In genomic region chr9:22041792-22042191, GRCh38 we compare ENCODE assay signal across 14 cellular contexts. TPM values are rescaled to one million over a fixed set of nuclear protein-coding genes. Genes with fewer than 3 reads are reported as not detected.
DNase-seq lines count a peak whose midpoint lies in the region; ATAC-seq and TF ChIP-seq lines count a peak whose summit lies in the region.
"Had no signal": no experiment of that assay in that cellular context is flagged by ENCODE, and none has a peak within 500 bp of the region (broad histone marks: within the 10 kb centered on the region; RNA-seq: fewer than 3 reads in every experiment).

No MANE protein-coding gene starts in this region.

- H4K20me1 ChIP-seq in GM23248 (ENCODE audit: insufficient read depth): no peaks in the 10 kb centered on the region

- TF ChIP-seq CTCF in RWPE1 (conservative IDR thresholded peaks at IDR 0.05; ENCODE audit: low read depth): no peak
- no peak for TF ChIP-seq CTCF in fibroblast of villous mesenchyme (IDR thresholded peaks at IDR 0.05; ENCODE audit: insufficient read depth, low read depth, low read length)

- in situ Hi-C loops in GM23248 (cut with MboI): no loop called here

- CTCF ChIA-PET in RWPE1 (lab: Yijun Ruan, JAX): interaction anchor here (0.6 to 2.5 kb wide), 4 partner anchors 33 to 202 kb away, joined by 3 to 11 read pairs (median 3); partner anchors contain the start of gene CDKN2B

- no peak for ATAC-seq in GM18505 (IDR thresholded peaks at IDR 0.05; ENCODE audit: unreplicated experiment)
- ATAC-seq: Panc1 had no signal

- H3K27ac ChIP-seq in GM23248 (peak overlapping the region; percentile 79), RWPE1 (no peak overlapping the region)
- H3K27ac ChIP-seq: uterus had no signal

- TF ChIP-seq POLR2A in GM18505 (IDR thresholded peaks at IDR 0.05; ENCODE audit: borderline replicate concordance, extremely low read depth, insufficient read depth, insufficient read length): no peak

- no peaks in the 10 kb centered on the region for H3K79me2 ChIP-seq in GM23248 (ENCODE audit: insufficient read depth)

- H3K4me2 ChIP-seq in GM23248 (ENCODE audit: unreplicated experiment): peak overlapping the region; percentile 41

- no peaks in the 10 kb centered on the region for H3K9me3 ChIP-seq in GM23248 (ENCODE audit: low read depth)
- H3K9me3 ChIP-seq: uterus had no signal

- no peaks in the 10 kb centered on the region for H3K36me3 ChIP-seq in GM23248 (ENCODE audit: low read depth)
- H3K36me3 ChIP-seq: uterus had no signal

- H3K27me3 ChIP-seq in GM23248 (replicated peaks; ENCODE audit: insufficient read depth): no peaks in the 10 kb centered on the region
- H3K27me3 ChIP-seq: uterus had no signal

- WGBS in GM23248 (ENCODE audit: low coverage in 1 of 2, low lambda C conversion rate in 2 of 2, missing lambda C conversion rate in 2 of 2), 2 experiments: 92 to 95% methylated on average over 1 of the region's 1 CpG

- POLR2A ChIA-PET in RWPE1 (lab: Yijun Ruan, JAX; ENCODE audit: low non-redundant PET): no interaction called here

- peaks cover 59% of the 10 kb centered on the region for H3K4me1 ChIP-seq in GM23248 (ENCODE audit: insufficient read depth)
- H3K4me1 ChIP-seq: uterus had no signal

- peaks cover 37% of the 10 kb centered on the region for H3F3A ChIP-seq in GM23248 (ENCODE audit: insufficient read depth)

- no peak overlapping the region for H3K4me3 ChIP-seq in GM23248
- no peak overlapping the region for H3K4me3 ChIP-seq in fibroblast of villous mesenchyme (ENCODE audit: low read depth, low read length)
- H3K4me3 ChIP-seq: uterus had no signal

- H3K9ac ChIP-seq in GM23248: no peak overlapping the region

- DNase-seq in GM23248 (peak; percentile 47), RWPE1 (ENCODE audit: low spot score) (peak; percentile 76), fibroblast of villous mesenchyme (ENCODE audit: low read depth) (peak; percentile 58), renal cortical epithelial cell (ENCODE audit: low read depth) (peak; percentile 49), H4 (ENCODE audit: low spot score) (no peak), epidermal melanocyte (ENCODE audit: insufficient read length, low spot score) (no peak), COLO668 (lab: John Stamatoyannopoulos, UW; ENCODE audit: unreplicated experiment) (no peak)
- DNase-seq: activated T-cell treated with anti-CD3 and anti-CD28 coated beads, Interleukin-2, amount 50 U/mL, for 24 hours; NCI-H187; uterus had no signal

- no peak overlapping the region for H2AFZ ChIP-seq in GM23248

- no peaks in the 10 kb centered on the region for H3K9me2 ChIP-seq in GM23248 (ENCODE audit: insufficient read depth)

RNA-seq across cellular contexts. Expression of gene CDKN2B, which starts 32.7 kb away (rescaled TPM):
- 5.3 and 10.6 TPM in 2 replicates for total RNA-seq in GM23248 (2014; rRNA removed; shearing (Covaris generic))
- 6.7 and 8.9 TPM in 2 replicates for polyA plus RNA-seq in GM23248 (2016; fragmentation: Nextera tagmentation; extraction: Ambion mirVana)
- 43.2 and 58.3 TPM in 2 replicates for total RNA-seq in fibroblast of villous mesenchyme
- total RNA-seq in renal cortical epithelial cell: 27.5 and 37.0 TPM in 2 replicates
- not detected in 2 replicates for total RNA-seq in H4 (2014; rRNA removed; shearing (Covaris generic))
- total RNA-seq: HT1080 had no signal

RNA-seq across cellular contexts. Expression of gene CDKN2B-AS1, which starts 47.2 kb away (rescaled TPM):
- 1.3 and 4.1 TPM in 2 replicates for total RNA-seq in GM23248 (2014; rRNA removed; shearing (Covaris generic))
- 0.58 and 0.61 TPM in 2 replicates for polyA plus RNA-seq in GM23248 (2016; fragmentation: Nextera tagmentation; extraction: Ambion mirVana)
- total RNA-seq in fibroblast of villous mesenchyme (5.2 and 9.5 TPM in 2 replicates), renal cortical epithelial cell (3.9 and 4.7 TPM in 2 replicates)
- not detected in 2 replicates for total RNA-seq in H4 (2014; rRNA removed; shearing (Covaris generic))
- total RNA-seq: cardiac septum had no signal

RNA-seq across cellular contexts. Expression of gene CDKN2A, which starts 47.6 kb away (rescaled TPM):
- total RNA-seq in GM23248 (2014; rRNA removed; shearing (Covaris generic)): 18.1 and 27.3 TPM in 2 replicates
- polyA plus RNA-seq in GM23248 (2016; fragmentation: Nextera tagmentation; extraction: Ambion mirVana): 42.2 and 43.6 TPM in 2 replicates
- 20.7 and 32.5 TPM in 2 replicates for total RNA-seq in fibroblast of villous mesenchyme
- 25.0 and 36.3 TPM in 2 replicates for total RNA-seq in renal cortical epithelial cell
- 0.39 and 0.68 TPM in 2 replicates for total RNA-seq in H4 (2014; rRNA removed; shearing (Covaris generic))
- total RNA-seq: HT1080 had no signal

Comparison
In these comparisons a context has a peak if more than half of its experiments do, and no peak if none do; other contexts are left out.
1. DNase-seq: peak in GM23248 (single experiment), RWPE1 (single experiment), fibroblast of villous mesenchyme (single experiment) and renal cortical epithelial cell (single experiment); none in H4 (single experiment), epidermal melanocyte (single experiment) and COLO668 (single experiment).
2. RNA of gene CDKN2A, which starts 47.6 kb away (total RNA-seq): 18.1 to 27.3 TPM in GM23248, 25.0 to 36.3 TPM in renal cortical epithelial cell and 20.7 to 32.5 TPM in fibroblast of villous mesenchyme; 0.39 to 0.68 TPM in H4; every median in the first group is over 10 times any median in the second.